In the genomic region with DNA sequence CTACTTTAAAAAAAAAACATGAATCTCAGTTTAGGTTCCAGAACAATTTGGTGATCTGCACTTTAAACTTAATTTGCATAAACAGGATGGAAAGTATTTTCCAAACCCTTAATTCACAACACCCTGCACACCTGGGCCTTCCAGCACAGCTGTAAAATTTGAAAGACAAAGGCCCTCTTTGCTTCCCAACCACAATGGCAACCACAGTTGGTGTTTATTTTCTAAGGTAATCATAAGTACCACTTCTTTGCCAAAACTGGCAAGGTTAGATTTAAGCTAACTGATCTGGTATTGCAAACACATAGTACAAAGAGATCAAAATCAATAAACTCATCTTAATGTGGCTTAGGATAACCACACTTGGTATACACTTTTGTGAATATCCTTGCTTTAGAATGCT, we compare ENCODE assay signal across 10 cellular contexts. TPM values are rescaled to one million over a fixed set of nuclear protein-coding genes. Genes with fewer than 3 reads are reported as not detected.
DNase-seq lines count a peak whose midpoint lies in the region; ATAC-seq, FAIRE-seq and TF ChIP-seq lines count a peak whose summit lies in the region.
"Had no signal": no experiment of that assay in that cellular context is flagged by ENCODE, and none has a peak within 500 bp of the region (broad histone marks: within the 10 kb centered on the region; RNA-seq: fewer than 3 reads in every experiment).

No MANE protein-coding gene starts in this region.

- H3K9ac ChIP-seq in DND-41 (ENCODE audit: low read depth, low read length) (no peak overlapping the region), GM12878 (ENCODE audit: control insufficient read depth, insufficient read depth, low read length) (no peak overlapping the region)

- peak in 1 of 3 donors; percentile 35 for DNase-seq in CD4-positive, CD25-positive, alpha-beta regulatory T cell
- DNase-seq in DND-41 (peak; percentile 46), GM12878 (ENCODE audit: low read depth, low spot score) (no peak), posterior cingulate gyrus (no peak), NCI-H1417 (lab: John Stamatoyannopoulos, UW) (no peak)
- DNase-seq in effector CD4-positive, alpha-beta T cell, result no peak
- DNase-seq: activated CD4-positive, alpha-beta T cell treated with anti-CD3 and anti-CD28 coated beads for 1 hour; NCI-H226 had no signal

- H3K4me2 ChIP-seq in DND-41 (ENCODE audit: insufficient read depth, low read length) (peak overlapping the region; percentile 93), GM12878 (ENCODE audit: control insufficient read depth, insufficient read depth) (peak overlapping the region; percentile 19; the same call in 1 of the 2 replicates)

- SMC1A ChIA-PET in GM12878 (lab: Charles Lee; ENCODE audit: uncharacterized antibody, unreplicated experiment), result interaction anchor here (1.5 to 2.3 kb wide), 3 partner anchors 22 to 37 kb away, joined by 3 to 7 read pairs (median 6); no protein-coding TSS in a partner anchor

- no peaks in the 10 kb centered on the region for H3K27me3 Mint-ChIP-seq in CD4-positive, CD25-positive, alpha-beta regulatory T cell
- H3K27me3 Mint-ChIP-seq in nephron (ENCODE audit: low read depth), result peaks cover 24% of the 10 kb centered on the region

- TF ChIP-seq EP300 in GM12878 (IDR thresholded peaks at IDR 0.05; ENCODE audit: borderline replicate concordance in 1 of 2, control insufficient read depth in 1 of 2, low read depth in 2 of 2, low read length in 2 of 2), result no peak

- CTCF ChIA-PET in GM12878 (lab: Yijun Ruan, JAX), result interaction anchor here (1.0 to 2.5 kb wide), 6 partner anchors 10 to 325 kb away, joined by 3 to 8 read pairs (median 3); no protein-coding TSS in a partner anchor

- POLR2A ChIA-PET in GM12878 (lab: Charles Lee), result interaction anchor here (1.0 kb wide), 1 partner anchor 16 kb away, joined by 3 read pairs; no protein-coding TSS in a partner anchor

- H2AFZ ChIP-seq in DND-41 (ENCODE audit: low read depth, low read length) (no peak overlapping the region), GM12878 (ENCODE audit: control insufficient read depth, low read depth, low read length) (no peak overlapping the region)

- H3K27me3 ChIP-seq in CD4-positive, CD25-positive, alpha-beta regulatory T cell (ENCODE audit: control insufficient read depth, insufficient read depth, low read length), result no peaks in the 10 kb centered on the region
- H3K27me3 ChIP-seq in DND-41 (ENCODE audit: insufficient read depth, low read length, poor library complexity), result no peaks in the 10 kb centered on the region
- peaks cover 0 to 2% of the 10 kb centered on the region in 2 experiments; a peak in 2 of 4 replicates for H3K27me3 ChIP-seq in GM12878 (replicated peaks in 1 of 2; ENCODE audit: control insufficient read depth in 2 of 2, insufficient read depth in 2 of 2, low read length in 1 of 2)

- RAD21 ChIA-PET in GM12878 (lab: Charles Lee; ENCODE audit: unreplicated experiment), result interaction anchor here (1.0 to 1.1 kb wide), 2 partner anchors 17 to 24 kb away, joined by 3 read pairs; no protein-coding TSS in a partner anchor

- in situ Hi-C loops in GM12878 (cut with MboI), result no loop called here

- intact Hi-C loops in GM12878 (cut with micrococcal nuclease; ENCODE audit: unreplicated experiment), result no loop called here
- intact Hi-C loops in posterior cingulate gyrus (cut with DNase I), result loop anchor here (5.0 kb wide), 2 partner anchors 44 to 79 kb away; no protein-coding TSS in a partner anchor

- FAIRE-seq in GM12878 (lab: Jason Lieb, UNC), result no peak

- peak overlapping the region; percentile 63 for H3K27ac ChIP-seq in CD4-positive, CD25-positive, alpha-beta regulatory T cell (ENCODE audit: insufficient read depth, low read length, poor library complexity, severe bottlenecking)
- H3K27ac ChIP-seq in DND-41 (ENCODE audit: low read length), result peak overlapping the region; percentile 68
- no peak overlapping the region for H3K27ac ChIP-seq in GM12878 (ENCODE audit: control insufficient read depth, insufficient read depth)

- H3K27ac Mint-ChIP-seq in CD4-positive, CD25-positive, alpha-beta regulatory T cell, result peak overlapping the region; percentile 77 to 97 (median 95)
- H3K27ac Mint-ChIP-seq in nephron, result peak overlapping the region in 2 of 3 experiments; percentile 11 to 70

- H3K4me1 Mint-ChIP-seq in CD4-positive, CD25-positive, alpha-beta regulatory T cell, result peaks cover 43 to 87% (median 71%) of the 10 kb centered on the region in 4 donors
- H3K4me1 Mint-ChIP-seq in nephron, result peaks cover 73% of the 10 kb centered on the region

- peaks cover 40% of the 10 kb centered on the region for H3K79me2 ChIP-seq in DND-41 (ENCODE audit: insufficient read depth, low read length)
- peaks cover 9% of the 10 kb centered on the region for H3K79me2 ChIP-seq in GM12878 (ENCODE audit: control insufficient read depth, insufficient read depth, low read length)

- H3K36me3 ChIP-seq in CD4-positive, CD25-positive, alpha-beta regulatory T cell (ENCODE audit: control insufficient read depth, insufficient read depth, low read length), result no peaks in the 10 kb centered on the region
- H3K36me3 ChIP-seq in DND-41 (ENCODE audit: insufficient read depth, low read length), result no peaks in the 10 kb centered on the region
- no peaks in the 10 kb centered on the region for H3K36me3 ChIP-seq in GM12878 (ENCODE audit: control insufficient read depth in 2 of 2, insufficient read depth in 2 of 2, low read length in 1 of 2)

- H3K9me3 Mint-ChIP-seq in CD4-positive, CD25-positive, alpha-beta regulatory T cell, result peaks cover 0 to 2% (median 0%) of the 10 kb centered on the region in 7 donors
- no peaks in the 10 kb centered on the region for H3K9me3 Mint-ChIP-seq in nephron

- TF ChIP-seq CTCF in DND-41 (IDR thresholded peaks at IDR 0.05; ENCODE audit: borderline replicate concordance, extremely low read depth, low read length, poor library complexity, severe bottlenecking) (no peak), GM12878 (IDR thresholded peaks at IDR 0.05 in 2 of 3, conservative IDR thresholded peaks at IDR 0.05 in 1 of 3; ENCODE audit: control insufficient read depth in 2 of 3, extremely low read depth in 1 of 3, insufficient read depth in 1 of 3, low read depth in 3 of 3, low read length in 3 of 3) (no peak), nephron (IDR thresholded peaks at IDR 0.05; ENCODE audit: unreplicated experiment in 3 of 3) (no peak)

- peaks cover 83% of the 10 kb centered on the region for H3K4me1 ChIP-seq in CD4-positive, CD25-positive, alpha-beta regulatory T cell (ENCODE audit: control insufficient read depth, insufficient read depth, low read length, poor library complexity, severe bottlenecking)
- H3K4me1 ChIP-seq in DND-41 (ENCODE audit: insufficient read depth, low read length) (peaks cover 94% of the 10 kb centered on the region), GM12878 (ENCODE audit: control insufficient read depth, insufficient read depth, low read length) (peaks cover 4% of the 10 kb centered on the region; the same call in 1 of the 2 replicates)

- peaks cover 12% of the 10 kb centered on the region for H4K20me1 ChIP-seq in DND-41 (ENCODE audit: insufficient read depth, low read length)
- H4K20me1 ChIP-seq in GM12878 (ENCODE audit: control insufficient read depth, insufficient read depth), result no peaks in the 10 kb centered on the region

- no peaks in the 10 kb centered on the region for H3K9me3 ChIP-seq in CD4-positive, CD25-positive, alpha-beta regulatory T cell (ENCODE audit: control insufficient read depth in 2 of 2, low read length in 2 of 2)
- H3K9me3 ChIP-seq in DND-41 (ENCODE audit: insufficient read depth, low read length, severe bottlenecking) (no peaks in the 10 kb centered on the region), GM12878 (replicated peaks; ENCODE audit: control insufficient read depth, insufficient read depth, low read length) (no peaks in the 10 kb centered on the region)

- TF ChIP-seq RAD21 in GM12878 (IDR thresholded peaks at IDR 0.05; ENCODE audit: insufficient read depth, low read depth, low read length), result no peak

- no peaks in the 10 kb centered on the region for H3K36me3 Mint-ChIP-seq in CD4-positive, CD25-positive, alpha-beta regulatory T cell
- H3K36me3 Mint-ChIP-seq in nephron (ENCODE audit: low read depth), result no peaks in the 10 kb centered on the region

- peak overlapping the region; percentile 96 to 99 (median 98) for H3K4me3 Mint-ChIP-seq in CD4-positive, CD25-positive, alpha-beta regulatory T cell
- peak overlapping the region in 2 of 3 experiments; percentile 63 to 96 for H3K4me3 Mint-ChIP-seq in nephron

- no TSS peak for BruUV-seq in GM12878 (replicated peaks; lab: Mats Ljungman, UMichigan)

- no peak for TF ChIP-seq POLR2A in GM12878 (IDR thresholded peaks at IDR 0.05; ENCODE audit: low read depth, low read length)

- no peak for ATAC-seq in CD4-positive, CD25-positive, alpha-beta regulatory T cell (ENCODE audit: low read depth in 2 of 2)
- ATAC-seq in DND-41 (ENCODE audit: insufficient read depth, low read depth) (0 out of 3 replicates have a peak, but pooled peaks have one; percentile 2), GM12878 (no peak)

- peak overlapping the region; percentile 92 for H3K4me3 ChIP-seq in CD4-positive, CD25-positive, alpha-beta regulatory T cell (ENCODE audit: low read depth, low read length)
- H3K4me3 ChIP-seq in DND-41 (ENCODE audit: low read depth in 1 of 2, low read length in 2 of 2) (peak overlapping the region in 1 of 2 experiments; percentile 25; a peak in 1 of 4 replicates), GM12878 (no peak overlapping the region)
- H3K4me3 ChIP-seq: lung had no signal

TF ChIP-seq in GM12878, 131 proteins besides CTCF, POLR2A, EP300 and RAD21 (continues in another document):
- TF ChIP-seq CHD2 (IDR thresholded peaks at IDR 0.05; ENCODE audit: borderline replicate concordance, low read depth, low read length), result no peak
- no peak for TF ChIP-seq EGR1 (IDR thresholded peaks at IDR 0.05; ENCODE audit: borderline replicate concordance in 1 of 2, low read depth in 2 of 2, low read length in 2 of 2)

RNA-seq across cellular contexts. Expression of a gene that starts 4.1 kb away (rescaled TPM):
- total RNA-seq in CD4-positive, CD25-positive, alpha-beta regulatory T cell, result 81.3 TPM
- 10 to 100 TPM; 46.7 to 67.6 (median 64.4) TPM for polyA plus RNA-seq in CD4-positive, CD25-positive, alpha-beta regulatory T cell
- 4.9 and 5.9 TPM in 2 replicates for total RNA-seq in GM12878 (2013; cell fraction: nucleolus; rRNA removed)
- total RNA-seq in GM12878 (2014; rRNA removed) (10.5 and 11.8 TPM in 2 replicates), GM12878 (2014; rRNA removed; fragmentation: Illumina TruSeq; extraction: Trizol) (5.8 and 6.5 TPM in 2 replicates), GM12878 (2021) (11.2 and 12.5 TPM in 2 replicates)
- polyA plus RNA-seq in GM12878 (2011; ENCODE audit: low read depth), result 12.4 TPM
- polyA plus RNA-seq in GM12878 (2011; rRNA removed) (12.3 and 16.4 TPM in 2 replicates), GM12878 (2014; fragmentation: Illumina TruSeq; extraction: Trizol) (11.4 and 15.6 TPM in 2 replicates), GM12878 (2014; fragmentation: Nextera tagmentation; extraction: Ambion mirVana) (1 to 10 TPM in 1 of 2 experiments, under 1 TPM in 1; 0.84 to 2.5 TPM), GM12878 (2014; rRNA removed) (7.2 and 9.7 TPM in 2 replicates), GM12878 (2016; fragmentation: Nextera tagmentation; extraction: Ambion mirVana) (1 to 10 TPM; 4.5 to 5.2 TPM)
- polyA plus RNA-seq in GM12878 (2011; cell fraction: cytosol; rRNA removed), result 17.1 and 18.0 TPM in 2 replicates
- polyA plus RNA-seq in GM12878 (2011; cell fraction: nucleus; rRNA removed), result 52.5 and 61.5 TPM in 2 replicates
- 8.3 and 10.2 TPM in 2 replicates for polyA plus RNA-seq in GM12878 (2012)
- polyA minus RNA-seq in GM12878 (2011; rRNA and poly(A)+ RNA removed), result 44.8 and 51.0 TPM in 2 replicates
- 13.2 and 15.9 TPM in 2 replicates for polyA minus RNA-seq in GM12878 (2011; cell fraction: cytosol; rRNA and poly(A)+ RNA removed)
- 33.5 and 46.4 TPM in 2 replicates for polyA minus RNA-seq in GM12878 (2011; cell fraction: nucleus; rRNA and poly(A)+ RNA removed)
